In genomic region chr1:5796028-5796427, GRCh38 we compare ENCODE assay signal across 19 cellular contexts.
DNase-seq lines count a peak whose midpoint lies in the region; ATAC-seq lines count a peak whose summit lies in the region.
"Had no signal": no experiment of that assay in that cellular context is flagged by ENCODE, and none has a peak within 500 bp of the region (broad histone marks: within the 10 kb centered on the region; RNA-seq: fewer than 3 reads in every experiment).

No MANE protein-coding gene starts in this region.

- H3K27me3 ChIP-seq in BLaER1, result no peaks in the 10 kb centered on the region
- H3K27me3 ChIP-seq in BLaER1 treated with 17β-estradiol and CSF1 and Interleukin-3, amounts not matched to agents 10 nM and 100 nM, result peaks cover 0 to 3% (median 0%) of the 10 kb centered on the region in 11 experiments; a peak in 1 of 22 replicates
- H3K27me3 ChIP-seq: MG63 had no signal

- DNase-seq in activated T-cell treated with anti-CD3 and anti-CD28 coated beads, Interleukin-2, amount 50 U/mL, for 4 hours, result no peak
- DNase-seq in activated T-cell treated with anti-CD3 and anti-CD28 coated beads for 4 hours (no peak), SKM-1 treated with dmso at 0.1 percent for 144 hours (lab: John Stamatoyannopoulos, UW; ENCODE audit: unreplicated experiment) (no peak)
- no peak for DNase-seq in stimulated activated effector memory CD8-positive, alpha-beta T cell treated with anti-CD3 and anti-CD28 coated beads, Interleukin-12 subunit alpha, Interleukin-12 subunit beta, amount 100 ng/mL, for 72 hours (ENCODE audit: low spot score in 2 of 2)
- DNase-seq: Calu3, DMS79 treated with DMSO at 0.1 percent for 48 hours, GF-D8, IMR-90, KG1, MG63, NCI-H2029, NCI-H2227 treated with DMSO at 0.1 percent for 48 hours, NCI-H526 treated with DMSO at 0.1 percent for 48 hours, SHP77 had no signal

- H3K9ac ChIP-seq in BLaER1, result no peak overlapping the region
- H3K9ac ChIP-seq in BLaER1 treated with 17β-estradiol and CSF1 and Interleukin-3, amounts not matched to agents 10 nM and 100 nM, result no peak overlapping the region

- H3K27ac Mint-ChIP-seq in stimulated activated effector memory CD8-positive, alpha-beta T cell treated with anti-CD3 and anti-CD28 coated beads, Interleukin-12 subunit alpha, Interleukin-12 subunit beta, amount 100 ng/mL, for 72 hours, result no peak overlapping the region
- H3K27ac Mint-ChIP-seq: B cell had no signal

- no peaks in the 10 kb centered on the region for H3K36me3 Mint-ChIP-seq in activated T-cell treated with anti-CD3 and anti-CD28 coated beads, Interleukin-2, amount 50 U/mL, for 4 hours (ENCODE audit: insufficient read depth)
- H3K36me3 Mint-ChIP-seq in stimulated activated effector memory CD8-positive, alpha-beta T cell treated with anti-CD3 and anti-CD28 coated beads, Interleukin-12 subunit alpha, Interleukin-12 subunit beta, amount 100 ng/mL, for 72 hours, result no peaks in the 10 kb centered on the region

- H4K20me1 ChIP-seq in BLaER1, result no peaks in the 10 kb centered on the region
- H4K20me1 ChIP-seq in BLaER1 treated with 17β-estradiol and CSF1 and Interleukin-3, amounts not matched to agents 10 nM and 100 nM, result no peaks in the 10 kb centered on the region

- peak; percentile 41 to 64 for ATAC-seq in activated T-cell treated with anti-CD3 and anti-CD28 coated beads, Interleukin-2, amount 50 U/mL, for 4 hours
- peak; percentile 68 for ATAC-seq in stimulated activated effector memory CD8-positive, alpha-beta T cell treated with anti-CD3 and anti-CD28 coated beads, Interleukin-12 subunit alpha, Interleukin-12 subunit beta, amount 100 ng/mL, for 72 hours
- no peak for ATAC-seq in HG03280 (IDR thresholded peaks at IDR 0.05; ENCODE audit: unreplicated experiment)

- no peaks in the 10 kb centered on the region for H3K4me1 Mint-ChIP-seq in activated T-cell treated with anti-CD3 and anti-CD28 coated beads, Interleukin-2, amount 50 U/mL, for 4 hours (ENCODE audit: low read depth)
- H3K4me1 Mint-ChIP-seq in stimulated activated effector memory CD8-positive, alpha-beta T cell treated with anti-CD3 and anti-CD28 coated beads, Interleukin-12 subunit alpha, Interleukin-12 subunit beta, amount 100 ng/mL, for 72 hours, result no peaks in the 10 kb centered on the region
- H3K4me1 Mint-ChIP-seq: B cell had no signal

- peak overlapping the region; percentile 65; the same call in 1 of the 2 replicates for H3K4me2 ChIP-seq in BLaER1
- peak overlapping the region in 7 of 11 experiments; percentile 48 to 76 (median 68); a peak in 9 of 22 replicates for H3K4me2 ChIP-seq in BLaER1 treated with 17β-estradiol and CSF1 and Interleukin-3, amounts not matched to agents 10 nM and 100 nM

- no peaks in the 10 kb centered on the region for H3K36me3 ChIP-seq in BLaER1
- no peaks in the 10 kb centered on the region for H3K36me3 ChIP-seq in BLaER1 treated with 17β-estradiol and CSF1 and Interleukin-3, amounts not matched to agents 10 nM and 100 nM
- H3K36me3 ChIP-seq: MG63 had no signal

- no peak overlapping the region for H3K4me3 Mint-ChIP-seq in activated T-cell treated with anti-CD3 and anti-CD28 coated beads, Interleukin-2, amount 50 U/mL, for 4 hours
- no peak overlapping the region for H3K4me3 Mint-ChIP-seq in stimulated activated effector memory CD8-positive, alpha-beta T cell treated with anti-CD3 and anti-CD28 coated beads, Interleukin-12 subunit alpha, Interleukin-12 subunit beta, amount 100 ng/mL, for 72 hours
- H3K4me3 Mint-ChIP-seq: B cell had no signal

- peaks cover 8% of the 10 kb centered on the region for H3K9me3 ChIP-seq in BLaER1
- H3K9me3 ChIP-seq in BLaER1 treated with 17β-estradiol and CSF1 and Interleukin-3, amounts not matched to agents 10 nM and 100 nM (replicated peaks in 1 of 11), result peaks cover 6 to 19% (median 9%) of the 10 kb centered on the region in 11 experiments; a peak in 20 of 22 replicates
- H3K9me3 ChIP-seq: MG63 had no signal

- peaks cover 47% of the 10 kb centered on the region for H3K4me1 ChIP-seq in BLaER1
- peaks cover 0 to 46% (median 25%) of the 10 kb centered on the region in 10 experiments; a peak in 16 of 20 replicates for H3K4me1 ChIP-seq in BLaER1 treated with 17β-estradiol and CSF1 and Interleukin-3, amounts not matched to agents 10 nM and 100 nM

- no peak overlapping the region for H3K4me3 ChIP-seq in BLaER1
- H3K4me3 ChIP-seq in BLaER1 treated with 17β-estradiol and CSF1 and Interleukin-3, amounts not matched to agents 10 nM and 100 nM, result no peak overlapping the region
- H3K4me3 ChIP-seq: MG63 had no signal

- H3K27me3 Mint-ChIP-seq in activated T-cell treated with anti-CD3 and anti-CD28 coated beads, Interleukin-2, amount 50 U/mL, for 4 hours (ENCODE audit: low read depth), result peaks cover 25% of the 10 kb centered on the region

- H3K27ac ChIP-seq in BLaER1, result no peak overlapping the region
- no peak overlapping the region for H3K27ac ChIP-seq in BLaER1 treated with 17β-estradiol and CSF1 and Interleukin-3, amounts not matched to agents 10 nM and 100 nM
- H3K27ac ChIP-seq: RWPE1 had no signal

- H3K9me3 Mint-ChIP-seq in activated T-cell treated with anti-CD3 and anti-CD28 coated beads, Interleukin-2, amount 50 U/mL, for 4 hours, result peaks cover 10% of the 10 kb centered on the region
- no peaks in the 10 kb centered on the region for H3K9me3 Mint-ChIP-seq in stimulated activated effector memory CD8-positive, alpha-beta T cell treated with anti-CD3 and anti-CD28 coated beads, Interleukin-12 subunit alpha, Interleukin-12 subunit beta, amount 100 ng/mL, for 72 hours
